In genomic region chr2:33104052-33104623, GRCh38 we compare ENCODE assay signal across 17 cellular contexts.
DNase-seq lines count a peak whose midpoint lies in the region; ATAC-seq, FAIRE-seq and TF ChIP-seq lines count a peak whose summit lies in the region.
"Had no signal": no experiment of that assay in that cellular context is flagged by ENCODE, and none has a peak within 500 bp of the region (broad histone marks: within the 10 kb centered on the region; RNA-seq: fewer than 3 reads in every experiment).

No MANE protein-coding gene starts in this region.

- TF ChIP-seq CTCF in astrocyte (IDR thresholded peaks at IDR 0.05; ENCODE audit: insufficient read depth, low read depth, low read length) (no peak), upper lobe of left lung (IDR thresholded peaks at IDR 0.05) (no peak)

- H3K4me2 ChIP-seq in GM23248 (ENCODE audit: unreplicated experiment) (peak overlapping the region; percentile 4), astrocyte (ENCODE audit: low read length) (peak overlapping the region; percentile 31)

- H3K27me3 Mint-ChIP-seq in astrocyte (ENCODE audit: low read depth, unreplicated experiment): no peaks in the 10 kb centered on the region

- no peak for TF ChIP-seq POLR2A in upper lobe of left lung (IDR thresholded peaks at IDR 0.05)

- TF ChIP-seq EP300 in upper lobe of left lung (IDR thresholded peaks at IDR 0.05): no peak

- H3K79me2 ChIP-seq in GM23248 (ENCODE audit: insufficient read depth) (no peaks in the 10 kb centered on the region), astrocyte (ENCODE audit: insufficient read depth, low read length) (no peaks in the 10 kb centered on the region)

- H3K4me1 Mint-ChIP-seq in astrocyte (ENCODE audit: low read depth, unreplicated experiment): peaks cover 32% of the 10 kb centered on the region
- H3K4me1 Mint-ChIP-seq: CD4-positive, CD25-positive, alpha-beta regulatory T cell; central memory CD8-positive, alpha-beta T cell had no signal

- H3K27ac Mint-ChIP-seq in astrocyte (ENCODE audit: unreplicated experiment): peak overlapping the region; percentile 86
- H3K27ac Mint-ChIP-seq: CD4-positive, CD25-positive, alpha-beta regulatory T cell had no signal

- H3K9me2 ChIP-seq in GM23248 (ENCODE audit: insufficient read depth): no peaks in the 10 kb centered on the region

- H4K20me1 ChIP-seq in GM23248 (ENCODE audit: insufficient read depth): no peaks in the 10 kb centered on the region
- H4K20me1 ChIP-seq in astrocyte (ENCODE audit: insufficient read depth, low read length): no peaks in the 10 kb centered on the region

- H3K36me3 Mint-ChIP-seq in astrocyte (ENCODE audit: low read depth, unreplicated experiment): no peaks in the 10 kb centered on the region
- H3K36me3 Mint-ChIP-seq: CD4-positive, CD25-positive, alpha-beta regulatory T cell had no signal

- H3K27me3 ChIP-seq in GM23248 (replicated peaks; ENCODE audit: insufficient read depth) (no peaks in the 10 kb centered on the region), astrocyte (ENCODE audit: insufficient read depth, low read length) (no peaks in the 10 kb centered on the region), upper lobe of left lung (no peaks in the 10 kb centered on the region)

- whole genome bisulfite sequencing in GM23248 (ENCODE audit: low coverage in 1 of 2, low lambda C conversion rate in 2 of 2, missing lambda C conversion rate in 2 of 2), 2 experiments: 26 to 32% methylated on average over 5 of the region's 5 CpGs
- WGBS in upper lobe of left lung, 2 donors: 65 to 73% methylated on average over 5 of the region's 5 CpGs

- peak overlapping the region; percentile 53 for H3K27ac ChIP-seq in GM23248
- peak overlapping the region; percentile 7 for H3K27ac ChIP-seq in astrocyte (ENCODE audit: low read depth, low read length)
- no peak overlapping the region for H3K27ac ChIP-seq in upper lobe of left lung
- H3K27ac ChIP-seq: HL-60, psoas muscle had no signal

- peak overlapping the region; percentile 46; the same call in 1 of the 2 replicates for H2AFZ ChIP-seq in GM23248
- no peak overlapping the region for H2AFZ ChIP-seq in astrocyte (ENCODE audit: low read depth, low read length)

- peak; percentile 71 for DNase-seq in GM23248
- peak; percentile 44 for DNase-seq in astrocyte (ENCODE audit: low read depth)
- DNase-seq in fibroblast of peridontal ligament (ENCODE audit: extremely low read depth): peak; percentile 76
- peak; percentile 41 for DNase-seq in stromal cell of bone marrow (ENCODE audit: low read depth)
- no peak for DNase-seq in HK-2 (ENCODE audit: unreplicated experiment)
- DNase-seq in upper lobe of left lung: no peak
- DNase-seq: activated naive CD4-positive, alpha-beta T cell; CD4-positive, CD25-positive, alpha-beta regulatory T cell; NCI-H2029 treated with DMSO at 0.1 percent for 48 hours; psoas muscle; stimulated activated CD4-positive, alpha-beta T cell treated with anti-CD3 and anti-CD28 coated beads, Interleukin-1b, Interleukin-23, amount 100 ng/mL, for 48 hours; stimulated activated CD8-positive, alpha-beta memory T cell treated with anti-CD3 and anti-CD28 coated beads, Interleukin-4, amount 100 ng/mL, for 48 hours had no signal

- H3K4me3 ChIP-seq in GM23248 (no peak overlapping the region), astrocyte (ENCODE audit: insufficient read depth, low read depth, low read length) (no peak overlapping the region), upper lobe of left lung (no peak overlapping the region)
- H3K4me3 ChIP-seq: psoas muscle had no signal

- H3K4me3 Mint-ChIP-seq in astrocyte (ENCODE audit: unreplicated experiment): no peak overlapping the region
- H3K4me3 Mint-ChIP-seq: CD4-positive, CD25-positive, alpha-beta regulatory T cell; central memory CD8-positive, alpha-beta T cell had no signal

- in situ Hi-C loops in GM23248 (cut with MboI): no loop called here

- no peaks in the 10 kb centered on the region for H3K9me3 ChIP-seq in GM23248 (ENCODE audit: low read depth)
- no peaks in the 10 kb centered on the region for H3K9me3 ChIP-seq in astrocyte (ENCODE audit: insufficient read depth, low read depth, low read length)
- no peaks in the 10 kb centered on the region for H3K9me3 ChIP-seq in upper lobe of left lung
- H3K9me3 ChIP-seq: psoas muscle had no signal

- H3K36me3 ChIP-seq in GM23248 (ENCODE audit: low read depth): no peaks in the 10 kb centered on the region
- no peaks in the 10 kb centered on the region for H3K36me3 ChIP-seq in astrocyte (ENCODE audit: insufficient read depth, low read length)
- no peaks in the 10 kb centered on the region for H3K36me3 ChIP-seq in upper lobe of left lung

- H3K9ac ChIP-seq in GM23248: peak overlapping the region; percentile 36
- peak overlapping the region; percentile 27 for H3K9ac ChIP-seq in astrocyte (ENCODE audit: low read length)

- no peak for ATAC-seq in upper lobe of left lung (ENCODE audit: low FRiP score in 2 of 2)
- no peak for ATAC-seq in HG03469 (IDR thresholded peaks at IDR 0.05; ENCODE audit: unreplicated experiment)
- no peak for ATAC-seq in GM21367 (IDR thresholded peaks at IDR 0.05; ENCODE audit: unreplicated experiment)
- ATAC-seq: psoas muscle had no signal

- no peaks in the 10 kb centered on the region for H3K9me3 Mint-ChIP-seq in astrocyte (ENCODE audit: unreplicated experiment)
- H3K9me3 Mint-ChIP-seq: CD4-positive, CD25-positive, alpha-beta regulatory T cell; central memory CD8-positive, alpha-beta T cell had no signal

- FAIRE-seq in astrocyte (lab: Jason Lieb, UNC): no peak
- FAIRE-seq: H1 had no signal

- peaks cover 33% of the 10 kb centered on the region for H3K4me1 ChIP-seq in GM23248 (ENCODE audit: insufficient read depth)
- H3K4me1 ChIP-seq in astrocyte (ENCODE audit: insufficient read depth, low read length): peaks cover 30% of the 10 kb centered on the region
- peaks cover 0 to 4% (median 0%) of the 10 kb centered on the region in 4 donors for H3K4me1 ChIP-seq in upper lobe of left lung

- H3F3A ChIP-seq in GM23248 (ENCODE audit: insufficient read depth): peaks cover 20% of the 10 kb centered on the region

Comparison
In these comparisons a context has a peak if more than half of its experiments do, and no peak if none do; other contexts are left out.
1. DNase-seq: peak in GM23248 (single experiment), astrocyte (single experiment), fibroblast of peridontal ligament (single experiment) and stromal cell of bone marrow (single experiment); none in HK-2 (single experiment) and upper lobe of left lung (0 of 2).
2. H3K27ac ChIP-seq: peak in GM23248 (single experiment) and astrocyte (single experiment); none in upper lobe of left lung (0 of 4).